In genomic region chr13:49435992-49436391, GRCh38 we compare ENCODE assay signal across 1 cellular context.
TF ChIP-seq lines count a peak whose summit lies in the region.

No MANE protein-coding gene starts in this region.

TF ChIP-seq in IMR-90, 13 proteins besides CTCF, POLR2A, EP300 and RAD21:
- TF ChIP-seq FOS (IDR thresholded peaks at IDR 0.05; ENCODE audit: low read depth, low read length) (no peak), RFX5 (IDR thresholded peaks at IDR 0.05; ENCODE audit: low read depth, low read length) (no peak), MAZ (IDR thresholded peaks at IDR 0.05; ENCODE audit: borderline replicate concordance, low read depth, low read length) (no peak), CEBPB (IDR thresholded peaks at IDR 0.05; ENCODE audit: low read depth, low read length) (no peak), CHD1 (IDR thresholded peaks at IDR 0.05; ENCODE audit: low read depth, low read length) (no peak), ELK1 (IDR thresholded peaks at IDR 0.05; ENCODE audit: borderline replicate concordance, low read depth, low read length) (no peak), SMC3 (IDR thresholded peaks at IDR 0.05; ENCODE audit: low read depth, low read length) (no peak), RCOR1 (IDR thresholded peaks at IDR 0.05; ENCODE audit: insufficient replicate concordance, low read length) (no peak)
